Comparison of ENCODE assay signal across 8 cellular contexts in genomic region chr6:131914967-131915751, GRCh38. TPM values are rescaled to one million over a fixed set of nuclear protein-coding genes. Genes with fewer than 3 reads are reported as not detected.
DNase-seq lines count a peak whose midpoint lies in the region; ATAC-seq and FAIRE-seq lines count a peak whose summit lies in the region.

No MANE protein-coding gene starts in this region.

- H3K27ac Mint-ChIP-seq in stimulated activated effector memory CD8-positive, alpha-beta T cell treated with anti-CD3 and anti-CD28 coated beads, Interleukin-12 subunit alpha, Interleukin-12 subunit beta, amount 100 ng/mL, for 72 hours: no peak overlapping the region

- FAIRE-seq in endometrium (lab: Jason Lieb, UNC): peak; percentile 74

- peak; percentile 88 for DNase-seq in Ammon's horn (ENCODE audit: low spot score)
- DNase-seq in NCI-H460 (ENCODE audit: extremely low read depth, low read depth): peak; percentile 64
- DNase-seq in activated CD4-positive, alpha-beta T cell treated with anti-CD3 and anti-CD28 coated beads, Interleukin-2, amount 50 U/mL, for 4 hours: peak; percentile 19 to 29
- peak; percentile 53 for DNase-seq in middle frontal gyrus (ENCODE audit: extremely low spot score, low spot score)
- DNase-seq in stimulated activated effector memory CD8-positive, alpha-beta T cell treated with anti-CD3 and anti-CD28 coated beads, Interleukin-12 subunit alpha, Interleukin-12 subunit beta, amount 100 ng/mL, for 72 hours (ENCODE audit: low spot score in 2 of 2): peak in 1 of 2 donors; percentile 63

- ATAC-seq in GM18519 (IDR thresholded peaks at IDR 0.05; ENCODE audit: low FRiP score, unreplicated experiment) (peak; percentile 69), HG02981 (IDR thresholded peaks at IDR 0.05; ENCODE audit: unreplicated experiment) (peak; percentile 70)
- peak; percentile 66 for ATAC-seq in stimulated activated effector memory CD8-positive, alpha-beta T cell treated with anti-CD3 and anti-CD28 coated beads, Interleukin-12 subunit alpha, Interleukin-12 subunit beta, amount 100 ng/mL, for 72 hours

- H3K4me3 Mint-ChIP-seq in stimulated activated effector memory CD8-positive, alpha-beta T cell treated with anti-CD3 and anti-CD28 coated beads, Interleukin-12 subunit alpha, Interleukin-12 subunit beta, amount 100 ng/mL, for 72 hours: no peak overlapping the region

- no peaks in the 10 kb centered on the region for H3K9me3 Mint-ChIP-seq in stimulated activated effector memory CD8-positive, alpha-beta T cell treated with anti-CD3 and anti-CD28 coated beads, Interleukin-12 subunit alpha, Interleukin-12 subunit beta, amount 100 ng/mL, for 72 hours

- peaks cover 24% of the 10 kb centered on the region for H3K4me1 Mint-ChIP-seq in stimulated activated effector memory CD8-positive, alpha-beta T cell treated with anti-CD3 and anti-CD28 coated beads, Interleukin-12 subunit alpha, Interleukin-12 subunit beta, amount 100 ng/mL, for 72 hours

- H3K36me3 Mint-ChIP-seq in stimulated activated effector memory CD8-positive, alpha-beta T cell treated with anti-CD3 and anti-CD28 coated beads, Interleukin-12 subunit alpha, Interleukin-12 subunit beta, amount 100 ng/mL, for 72 hours: no peaks in the 10 kb centered on the region

RNA-seq across cellular contexts. Expression of gene CCN2, which starts 36.0 kb away (rescaled TPM):
- 74.9 and 112 TPM in 2 replicates for total RNA-seq in NCI-H460 (2014; rRNA removed; shearing (Covaris generic))
- polyA plus RNA-seq in NCI-H460 (2014; cell fraction: nucleus; rRNA removed): 146 and 167 TPM in 2 replicates
